ENCODE assay signal across 2 cellular contexts in genomic region chr1:217955723-217956122, GRCh38.
TF ChIP-seq lines count a peak whose summit lies in the region.

No MANE protein-coding gene starts in this region.

TF ChIP-seq in GM23338, 12 proteins besides CTCF, POLR2A, EP300 and RAD21 (continued from another document):
- no peak for TF ChIP-seq ETS1 (IDR thresholded peaks at IDR 0.05)
- TF ChIP-seq ZNF462 (CRISPR knock-in tag; IDR thresholded peaks at IDR 0.05): no peak
TF ChIP-seq in GM23338: peak in this region for 0.

TF ChIP-seq in WTC11, 78 proteins besides CTCF, POLR2A, EP300 and RAD21 (continued from another document):
- TF ChIP-seq AR (CRISPR knock-in tag; IDR thresholded peaks at IDR 0.05) (no peak), CREM (CRISPR knock-in tag; IDR thresholded peaks at IDR 0.05) (no peak), ZNF232 (CRISPR knock-in tag; IDR thresholded peaks at IDR 0.05) (no peak), FOXP4 (CRISPR knock-in tag; IDR thresholded peaks at IDR 0.05) (no peak)
